ENCODE assay signal across 18 cellular contexts in the genomic region with DNA sequence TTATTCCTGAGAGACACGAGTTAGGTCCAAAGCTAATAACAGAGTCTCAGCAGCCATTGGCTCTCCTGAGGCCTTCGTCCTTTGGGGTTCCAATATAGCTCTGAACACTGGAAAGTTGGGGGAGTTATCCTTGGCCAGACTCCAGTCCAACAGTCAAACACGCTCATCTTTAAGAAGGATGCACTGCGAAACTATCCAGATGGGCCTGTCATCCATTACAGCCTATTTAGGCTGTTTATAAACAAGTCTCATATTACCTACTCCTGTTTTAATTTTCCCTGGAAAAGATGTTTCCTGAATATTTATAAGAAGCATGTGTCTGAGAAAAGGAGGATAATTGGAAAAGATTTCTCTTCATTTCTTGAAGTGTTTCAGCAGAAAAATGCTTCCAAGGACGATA.
DNase-seq lines count a peak whose midpoint lies in the region; ATAC-seq, FAIRE-seq and TF ChIP-seq lines count a peak whose summit lies in the region.
"Had no signal": no experiment of that assay in that cellular context is flagged by ENCODE, and none has a peak within 500 bp of the region (broad histone marks: within the 10 kb centered on the region; RNA-seq: fewer than 3 reads in every experiment).

No MANE protein-coding gene starts in this region.

- peak overlapping the region; percentile 3 for H3K27ac Mint-ChIP-seq in glutamatergic neuron (ENCODE audit: unreplicated experiment)

- 57 to 82% methylated on average over 1 to 5 of the region's 5 CpGs for WGBS in transverse colon (ENCODE audit: low coverage in 1 of 2), 2 donors

- H3K27me3 Mint-ChIP-seq in glutamatergic neuron (ENCODE audit: unreplicated experiment), result no peaks in the 10 kb centered on the region

- H3K27ac ChIP-seq in transverse colon (no peak overlapping the region), kidney (ENCODE audit: low read depth in 2 of 2, low read length in 2 of 2) (no peak overlapping the region), SJCRH30 (no peak overlapping the region)

- DNase-seq in DMS 273 treated with DMSO at 0.1 percent for 48 hours (lab: John Stamatoyannopoulos, UW) (peak; percentile 47), NCI-H2171 (lab: John Stamatoyannopoulos, UW) (peak; percentile 79), glutamatergic neuron (no peak), transverse colon (no peak), kidney (no peak), SJCRH30 (no peak)
- DNase-seq in stimulated activated CD4-positive, alpha-beta T cell treated with anti-CD3 and anti-CD28 coated beads, Interleukin-1b, Interleukin-23, amount 100 ng/mL, for 48 hours, result no peak
- DNase-seq: COR-L47, DMS53, H7, Karpas-422, MM.1S, NCI-H1092 treated with DMSO at 0.1 percent for 48 hours, NCI-H187 treated with DMSO at 0.1 percent for 48 hours, NCI-H510A treated with DMSO at 0.1 percent for 48 hours, T-helper 1 cell had no signal

- no peaks in the 10 kb centered on the region for H3K9me3 Mint-ChIP-seq in glutamatergic neuron (ENCODE audit: unreplicated experiment)

- TF ChIP-seq POLR2A in transverse colon (IDR thresholded peaks at IDR 0.05), result no peak

- peaks cover 72% of the 10 kb centered on the region for H3K4me1 Mint-ChIP-seq in glutamatergic neuron (ENCODE audit: low read depth, unreplicated experiment)

- TF ChIP-seq CTCF in glutamatergic neuron (IDR thresholded peaks at IDR 0.05; ENCODE audit: partially characterized antibody, unreplicated experiment) (no peak), transverse colon (IDR thresholded peaks at IDR 0.05) (no peak), kidney (IDR thresholded peaks at IDR 0.05; ENCODE audit: borderline replicate concordance, extremely low read depth, insufficient read depth) (no peak)

- H3K4me3 ChIP-seq in transverse colon (no peak overlapping the region), kidney (ENCODE audit: low read length in 2 of 2) (no peak overlapping the region), SJCRH30 (no peak overlapping the region)

- H3K4me1 ChIP-seq in transverse colon (peaks cover 0 to 14% (median 4%) of the 10 kb centered on the region in 4 donors), kidney (ENCODE audit: control insufficient read depth in 1 of 2, insufficient read depth in 1 of 2, low read depth in 1 of 2, low read length in 2 of 2) (no peaks in the 10 kb centered on the region), SJCRH30 (0 out of 2 replicates have a peak, but pooled peaks cover 3% of the 10 kb centered on the region)

- no peak for TF ChIP-seq EP300 in transverse colon (IDR thresholded peaks at IDR 0.05; ENCODE audit: low read depth)

- no peak overlapping the region for H3K9ac ChIP-seq in kidney (ENCODE audit: low read length in 2 of 2)

- peak overlapping the region; percentile 40 for H3K4me3 Mint-ChIP-seq in glutamatergic neuron (ENCODE audit: unreplicated experiment)

- H3K36me3 ChIP-seq in transverse colon, result no peaks in the 10 kb centered on the region
- H3K36me3 ChIP-seq in kidney (ENCODE audit: control insufficient read depth in 1 of 2, insufficient read depth in 2 of 2, low read length in 2 of 2), result no peaks in the 10 kb centered on the region
- no peaks in the 10 kb centered on the region for H3K36me3 ChIP-seq in SJCRH30

- peak; percentile 5; the same call in 2 of the 3 replicates for ATAC-seq in SK-N-SH treated with all-trans-retinoic acid at 6 μM for 48 hours

- H3K36me3 Mint-ChIP-seq in glutamatergic neuron (ENCODE audit: unreplicated experiment), result no peaks in the 10 kb centered on the region

- in situ Hi-C loops in transverse colon (cut with MboI; ENCODE audit: low pct_ligation_motif_present in 1 of 4, low pct_unique_long_range_greater_than_20kb in 1 of 4, low sequenced_read_pairs in 3 of 4), result no loop called here

- H3K27me3 ChIP-seq in transverse colon, result no peaks in the 10 kb centered on the region
- no peaks in the 10 kb centered on the region for H3K27me3 ChIP-seq in SJCRH30

- H3K9me3 ChIP-seq in transverse colon, result no peaks in the 10 kb centered on the region
- H3K9me3 ChIP-seq in kidney (ENCODE audit: control insufficient read depth in 1 of 2, low read length in 2 of 2), result no peaks in the 10 kb centered on the region
- H3K9me3 ChIP-seq in SJCRH30 (replicated peaks), result no peaks in the 10 kb centered on the region

- no peak for FAIRE-seq in kidney (lab: Jason Lieb, UNC)
- FAIRE-seq: GM19239 had no signal

- intact Hi-C loops in transverse colon (cut with DNase I; ENCODE audit: low total_unique reads), result no loop called here
- intact Hi-C loops in kidney (cut with DNase I), result no loop called here

TF ChIP-seq in SK-N-SH treated with all-trans-retinoic acid at 6 μM for 48 hours, 23 proteins besides CTCF, POLR2A, EP300 and RAD21:
- TF ChIP-seq ZFP3 (CRISPR knock-in tag; IDR thresholded peaks at IDR 0.05) (no peak), ZNF70 (CRISPR knock-in tag; IDR thresholded peaks at IDR 0.05) (peak; percentile 73; the same call in 1 of the 2 replicates)

Comparison
In these comparisons a context has a peak if more than half of its experiments do, and no peak if none do; other contexts are left out.
1. DNase-seq: peak in DMS 273 treated with DMSO at 0.1 percent for 48 hours (single experiment) and NCI-H2171 (single experiment); none in glutamatergic neuron (single experiment), stimulated activated CD4-positive, alpha-beta T cell treated with anti-CD3 and anti-CD28 coated beads, Interleukin-1b, Interleukin-23, amount 100 ng/mL, for 48 hours (single experiment), transverse colon (single experiment), kidney (single experiment) and SJCRH30 (0 of 2).